ENCODE assay signal across 6 cellular contexts in the genomic region with DNA sequence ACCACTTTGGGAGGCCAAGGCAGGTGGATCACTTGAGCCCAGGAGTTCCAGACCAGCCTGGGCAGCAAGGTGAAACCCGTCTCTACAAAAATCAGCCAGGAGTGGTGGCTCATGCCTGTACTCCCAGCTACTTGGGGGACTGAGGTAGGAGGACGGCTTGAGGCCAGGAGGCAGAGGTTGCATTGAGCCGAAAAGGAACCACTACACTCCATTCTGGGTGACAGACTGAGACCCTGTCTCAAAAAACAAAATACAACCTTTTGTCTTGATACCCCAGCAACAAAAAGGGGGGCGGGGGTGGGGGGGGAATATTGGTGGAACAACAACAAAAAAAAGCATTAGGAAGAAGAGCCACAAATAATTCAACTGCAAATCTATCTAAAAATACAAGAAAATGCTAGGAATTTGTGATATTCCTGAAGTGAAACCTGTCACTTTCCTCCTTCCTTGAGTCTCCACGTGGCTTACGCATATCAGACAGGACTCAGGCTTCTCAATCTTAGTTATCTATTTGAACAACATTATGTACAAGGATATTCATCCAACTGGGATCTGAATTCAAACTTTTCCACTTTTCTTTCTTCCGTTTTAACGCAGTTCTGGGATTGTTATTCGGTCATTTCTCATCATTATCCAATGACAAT. TPM values are rescaled to one million over a fixed set of nuclear protein-coding genes. Genes with fewer than 3 reads are reported as not detected.
DNase-seq lines count a peak whose midpoint lies in the region; ATAC-seq and TF ChIP-seq lines count a peak whose summit lies in the region.

No MANE protein-coding gene starts in this region.

- H3K4me1 Mint-ChIP-seq in activated CD8-positive, alpha-beta T cell treated with anti-CD3 and anti-CD28 coated beads for 36 hours (ENCODE audit: low read depth), result peaks cover 37% of the 10 kb centered on the region

- POLR2A ChIA-PET in activated CD8-positive, alpha-beta T cell treated with anti-CD3 and anti-CD28 coated beads for 36 hours (lab: Charles Lee), result interaction anchor here (0.6 to 1.4 kb wide), 12 partner anchors 8 to 787 kb away, joined by 3 to 7 read pairs (median 3); no protein-coding TSS in a partner anchor

- ATAC-seq in activated CD8-positive, alpha-beta T cell treated with anti-CD3 and anti-CD28 coated beads for 36 hours, result no peak

- peak overlapping the region; percentile 100 for H3K27ac Mint-ChIP-seq in activated CD8-positive, alpha-beta T cell treated with anti-CD3 and anti-CD28 coated beads for 36 hours

- peaks cover 10% of the 10 kb centered on the region for H3K36me3 Mint-ChIP-seq in activated CD8-positive, alpha-beta T cell treated with anti-CD3 and anti-CD28 coated beads for 36 hours (ENCODE audit: low read depth)

- H3K9me3 Mint-ChIP-seq in activated CD8-positive, alpha-beta T cell treated with anti-CD3 and anti-CD28 coated beads for 36 hours, result no peaks in the 10 kb centered on the region

- CTCF ChIA-PET in activated CD8-positive, alpha-beta T cell treated with anti-CD3 and anti-CD28 coated beads for 36 hours (lab: Charles Lee), result interaction anchor here (0.7 to 2.9 kb wide), 9 partner anchors 11 to 186 kb away, joined by 3 to 20 read pairs (median 4); no protein-coding TSS in a partner anchor

- H3K4me3 ChIP-seq in GM08714 (ENCODE audit: low read length), result peak overlapping the region; percentile 96

- TF ChIP-seq CTCF in activated CD8-positive, alpha-beta T cell treated with anti-CD3 and anti-CD28 coated beads for 36 hours (IDR thresholded peaks at IDR 0.05), result no peak

- no peak for DNase-seq in activated CD8-positive, alpha-beta T cell treated with anti-CD3 and anti-CD28 coated beads for 36 hours
- DNase-seq in mesenteric fat pad (ENCODE audit: low spot score) (peak; percentile 20), H4 (ENCODE audit: low spot score) (no peak), MV-4-11 (lab: John Stamatoyannopoulos, UW) (no peak)
- DNase-seq in activated CD4-positive, CD25-positive, alpha-beta regulatory T cell treated with anti-CD3 and anti-CD28 coated beads, Interleukin-2, amount 50 U/mL, for 72 hours, result no peak

- peak overlapping the region; percentile 98 for H3K4me3 Mint-ChIP-seq in activated CD8-positive, alpha-beta T cell treated with anti-CD3 and anti-CD28 coated beads for 36 hours

- intact Hi-C loops in activated CD8-positive, alpha-beta T cell treated with anti-CD3 and anti-CD28 coated beads for 36 hours (cut with micrococcal nuclease), result no loop called here

- no peaks in the 10 kb centered on the region for H3K27me3 Mint-ChIP-seq in activated CD8-positive, alpha-beta T cell treated with anti-CD3 and anti-CD28 coated beads for 36 hours

RNA-seq across cellular contexts. Expression of gene R3HDM2, which starts 1.2 kb away (rescaled TPM):
- total RNA-seq in activated CD8-positive, alpha-beta T cell treated with anti-CD3 and anti-CD28 coated beads for 36 hours, result 10 to 100 TPM; 33.2 to 44.0 TPM
- total RNA-seq in mesenteric fat pad, result 49.0 TPM
- 9.5 and 12.3 TPM in 2 replicates for total RNA-seq in H4 (2014; rRNA removed; shearing (Covaris generic))

RNA-seq across cellular contexts. Expression of gene INHBC, which starts 5.0 kb away (rescaled TPM):
- total RNA-seq in activated CD8-positive, alpha-beta T cell treated with anti-CD3 and anti-CD28 coated beads for 36 hours, result under 1 TPM in 1 of 2 experiments, not detected in 1; 0.16 TPM
- not detected for total RNA-seq in mesenteric fat pad
- not detected in 2 replicates for total RNA-seq in H4 (2014; rRNA removed; shearing (Covaris generic))

RNA-seq across cellular contexts. Expression of gene INHBE, which starts 25.5 kb away (rescaled TPM):
- 1 to 10 TPM; 1.7 to 2.3 TPM for total RNA-seq in activated CD8-positive, alpha-beta T cell treated with anti-CD3 and anti-CD28 coated beads for 36 hours
- total RNA-seq in mesenteric fat pad, result not detected
- total RNA-seq in H4 (2014; rRNA removed; shearing (Covaris generic)), result 16.1 and 24.8 TPM in 2 replicates

RNA-seq across cellular contexts. Expression of gene GLI1, which starts 30.0 kb away (rescaled TPM):
- total RNA-seq in activated CD8-positive, alpha-beta T cell treated with anti-CD3 and anti-CD28 coated beads for 36 hours, result under 1 TPM; 0.20 to 0.83 TPM
- total RNA-seq in mesenteric fat pad, result 0.13 TPM
- 5.7 and 6.3 TPM in 2 replicates for total RNA-seq in H4 (2014; rRNA removed; shearing (Covaris generic))

RNA-seq across cellular contexts. Expression of gene ARHGAP9, which starts 50.1 kb away (rescaled TPM):
- total RNA-seq in activated CD8-positive, alpha-beta T cell treated with anti-CD3 and anti-CD28 coated beads for 36 hours, result 100 to 1,000 TPM; 125 to 128 TPM
- total RNA-seq in mesenteric fat pad, result 26.5 TPM
- total RNA-seq in H4 (2014; rRNA removed; shearing (Covaris generic)), result not detected in 2 replicates
